Comparison of ENCODE assay signal across 3 cellular contexts in genomic region chr5:74016373-74016772, GRCh38.
TF ChIP-seq lines count a peak whose summit lies in the region.

No MANE protein-coding gene starts in this region.

TF ChIP-seq in SK-N-SH treated with all-trans-retinoic acid at 6 μM for 48 hours, 23 proteins besides CTCF, POLR2A, EP300 and RAD21 (continued from another document):
- TF ChIP-seq CREB5 (CRISPR knock-in tag; IDR thresholded peaks at IDR 0.05; ENCODE audit: low read depth), result no peak
- no peak for TF ChIP-seq ISL1 (CRISPR knock-in tag; IDR thresholded peaks at IDR 0.05)
- no peak for TF ChIP-seq TOX (CRISPR knock-in tag; IDR thresholded peaks at IDR 0.05; ENCODE audit: borderline replicate concordance)

TF ChIP-seq in SK-N-SH, 30 proteins besides CTCF, POLR2A, EP300 and RAD21 (continued from another document):
- TF ChIP-seq REST (IDR thresholded peaks at IDR 0.05; ENCODE audit: low read depth, low read length) (no peak), FOXJ3 (CRISPR knock-in tag; IDR thresholded peaks at IDR 0.05) (no peak), YY1 (IDR thresholded peaks at IDR 0.05; ENCODE audit: low read depth) (no peak), EZH2phosphoT487 (IDR thresholded peaks at IDR 0.05; ENCODE audit: borderline replicate concordance, low read depth) (no peak)
TF ChIP-seq in SK-N-SH: peak in this region for 0.

TF ChIP-seq in Ishikawa, 13 proteins besides CTCF, POLR2A, EP300 and RAD21 (continued from another document):
- no peak for TF ChIP-seq TAF1 (IDR thresholded peaks at IDR 0.05; ENCODE audit: low read depth)
TF ChIP-seq in Ishikawa: peak in this region for 0.
